28 cellular contexts compared by ENCODE assay signal in genomic region chr7:64654796-64655548, GRCh38.
"Had no signal": no experiment of that assay in that cellular context is flagged by ENCODE, and none has a peak within 500 bp of the region (broad histone marks: within the 10 kb centered on the region; RNA-seq: fewer than 3 reads in every experiment).

No MANE protein-coding gene starts in this region.

- H3K4me3 ChIP-seq: dorsolateral prefrontal cortex, lung, neural progenitor cell, pancreas, right lobe of liver, smooth muscle cell, stomach, testis, tibial artery had no signal

- H3K4me1 Mint-ChIP-seq: immature natural killer cell; nephron; neural progenitor cell; stimulated activated effector memory CD8-positive, alpha-beta T cell treated with anti-CD3 and anti-CD28 coated beads, Interleukin-12 subunit alpha, Interleukin-12 subunit beta, amount 100 ng/mL, for 72 hours had no signal

- H3K9me3 ChIP-seq: pancreas, right lobe of liver, stomach, testis, tibial artery had no signal

- H3K9me3 Mint-ChIP-seq: immature natural killer cell; stimulated activated effector memory CD8-positive, alpha-beta T cell treated with anti-CD3 and anti-CD28 coated beads, Interleukin-12 subunit alpha, Interleukin-12 subunit beta, amount 100 ng/mL, for 72 hours had no signal

- H3K4me1 ChIP-seq: neural progenitor cell, pancreas, right lobe of liver, stomach, testis, tibial artery had no signal

- H3K27me3 ChIP-seq: dorsolateral prefrontal cortex, neural progenitor cell, pancreas, right lobe of liver, stomach, testis, tibial artery had no signal

- H3K27ac Mint-ChIP-seq: immature natural killer cell; naive thymus-derived CD4-positive, alpha-beta T cell; nephron; neural progenitor cell; stimulated activated effector memory CD8-positive, alpha-beta T cell treated with anti-CD3 and anti-CD28 coated beads, Interleukin-12 subunit alpha, Interleukin-12 subunit beta, amount 100 ng/mL, for 72 hours; type B pancreatic cell had no signal

- H3K27ac ChIP-seq: dorsolateral prefrontal cortex, neural progenitor cell, pancreas, right lobe of liver, stomach, testis, tibial artery had no signal

- ATAC-seq: left colon; left ventricle myocardium superior; pancreas; stimulated activated effector memory CD8-positive, alpha-beta T cell treated with anti-CD3 and anti-CD28 coated beads, Interleukin-12 subunit alpha, Interleukin-12 subunit beta, amount 100 ng/mL, for 72 hours had no signal

- H3K4me3 Mint-ChIP-seq: immature natural killer cell; naive thymus-derived CD4-positive, alpha-beta T cell; nephron; neural progenitor cell; stimulated activated effector memory CD8-positive, alpha-beta T cell treated with anti-CD3 and anti-CD28 coated beads, Interleukin-12 subunit alpha, Interleukin-12 subunit beta, amount 100 ng/mL, for 72 hours; type B pancreatic cell had no signal

- DNase-seq: dorsolateral prefrontal cortex; effector CD4-positive, alpha-beta T cell; hypothalamus; immature natural killer cell; islet precursor cell; kidney glomerular epithelial cell; left colon; left ventricle myocardium superior; mesendoderm; midbrain; naive thymus-derived CD4-positive, alpha-beta T cell; nucleus accumbens; pancreas; retina; right lobe of liver; stimulated activated CD4-positive, alpha-beta T cell treated with anti-CD3 and anti-CD28 coated beads, Interleukin-12 subunit alpha, Interleukin-12 subunit beta, amount 100 ng/mL, for 4 hours; stimulated activated CD4-positive, alpha-beta T cell treated with anti-CD3 and anti-CD28 coated beads, Interleukin-1b, Interleukin-23, amount 100 ng/mL, for 48 hours; stimulated activated CD4-positive, alpha-beta T cell treated with anti-CD3 and anti-CD28 coated beads, Interleukin-4, amount 100 ng/mL, for 1 hour; stimulated activated naive CD4-positive, alpha-beta T cell treated with Interleukin-2 at 50 U/mL for 16 hours; stomach; testis; tibial artery had no signal

- H3K27me3 Mint-ChIP-seq: naive thymus-derived CD4-positive, alpha-beta T cell; type B pancreatic cell had no signal

- H3K36me3 ChIP-seq: neural progenitor cell, pancreas, right lobe of liver, stomach, tibial artery had no signal

- H3K36me3 Mint-ChIP-seq: immature natural killer cell; neural progenitor cell; stimulated activated effector memory CD8-positive, alpha-beta T cell treated with anti-CD3 and anti-CD28 coated beads, Interleukin-12 subunit alpha, Interleukin-12 subunit beta, amount 100 ng/mL, for 72 hours; type B pancreatic cell had no signal
